Comparison of ENCODE assay signal across 14 cellular contexts in genomic region chr15:85354432-85354831, GRCh38. TPM values are rescaled to one million over a fixed set of nuclear protein-coding genes. Genes with fewer than 3 reads are reported as not detected.
A peak's percentile ranks its signal among the peaks of the same experiment; 100 is the strongest.
DNase-seq lines count a peak whose midpoint lies in the region; ATAC-seq and TF ChIP-seq lines count a peak whose summit lies in the region.
"Had no signal": no experiment of that assay in that cellular context is flagged by ENCODE, and none has a peak within 500 bp of the region (broad histone marks: within the 10 kb centered on the region; RNA-seq: fewer than 3 reads in every experiment).

No MANE protein-coding gene starts in this region.

- H3K4me1 ChIP-seq in mesendoderm (ENCODE audit: control insufficient read depth, low read depth, low read length) = peaks cover 3% of the 10 kb centered on the region
- H3K4me1 ChIP-seq in Caco-2 = no peaks in the 10 kb centered on the region
- H3K4me1 ChIP-seq: neural progenitor cell had no signal

- no peak overlapping the region for H2BK5ac ChIP-seq in mesendoderm (ENCODE audit: low read length)

- no peak overlapping the region for H3K27ac ChIP-seq in mesendoderm (ENCODE audit: low read depth, low read length)
- H3K27ac ChIP-seq: neural progenitor cell had no signal

- H3K9ac ChIP-seq in mesendoderm (ENCODE audit: low read length) = no peak overlapping the region
- H3K9ac ChIP-seq: neural progenitor cell had no signal

- BruUV-seq in Caco-2 (replicated peaks; lab: Mats Ljungman, UMichigan) = no TSS peak

- ATAC-seq in GM21723 (IDR thresholded peaks at IDR 0.05; ENCODE audit: unreplicated experiment) = no peak
- ATAC-seq in activated naive CD8-positive, alpha-beta T cell treated with anti-CD3 and anti-CD28 coated beads, Interleukin-2, amount 50 U/mL, for 24 hours = no peak
- ATAC-seq: activated T-helper 17 cell treated with anti-CD3 and anti-CD28 coated beads, Interleukin-2, amount 50 U/mL, for 72 hours had no signal

- H3K79me2 ChIP-seq in mesendoderm (ENCODE audit: control insufficient read depth, insufficient read depth, low read length) = no peaks in the 10 kb centered on the region

- no CpG with 5 or more reads among the region's 4 CpGs for WGBS in mesendoderm (ENCODE audit: extremely low coverage, insufficient coverage, low lambda C conversion rate)

- DNase-seq in AG08396 (ENCODE audit: low spot score) (peak; percentile 13), LHCN-M2 (ENCODE audit: low read depth) (peak; percentile 82), cardiac fibroblast (ENCODE audit: low read depth in 2 of 2) (peak; percentile 26 to 58), mesendoderm (peak; percentile 79), Caco-2 (no peak), NCI-H2171 (lab: John Stamatoyannopoulos, UW) (no peak)
- no peak for DNase-seq in activated naive CD8-positive, alpha-beta T cell treated with anti-CD3 and anti-CD28 coated beads, Interleukin-2, amount 50 U/mL, for 24 hours
- DNase-seq: esophagus squamous epithelium, immature natural killer cell, NCI-H146 had no signal

- H2AK5ac ChIP-seq in mesendoderm (ENCODE audit: low read length) = no peak overlapping the region

- H2BK15ac ChIP-seq in mesendoderm (replicated peaks; ENCODE audit: low read depth) = no peak overlapping the region

- no peak overlapping the region for H4K8ac ChIP-seq in mesendoderm (ENCODE audit: low read depth, low read length)

- no peaks in the 10 kb centered on the region for H3K4me1 Mint-ChIP-seq in Caco-2 (ENCODE audit: low read depth, unreplicated experiment)
- peaks cover 14% of the 10 kb centered on the region for H3K4me1 Mint-ChIP-seq in activated naive CD8-positive, alpha-beta T cell treated with anti-CD3 and anti-CD28 coated beads, Interleukin-2, amount 50 U/mL, for 24 hours
- H3K4me1 Mint-ChIP-seq: immature natural killer cell had no signal

- peak overlapping the region; percentile 37 for H3K4ac ChIP-seq in mesendoderm (ENCODE audit: low read depth, low read length)

- intact Hi-C loops in Caco-2 (cut with micrococcal nuclease; ENCODE audit: unreplicated experiment) = no loop called here

- no peaks in the 10 kb centered on the region for H3K27me3 ChIP-seq in mesendoderm (ENCODE audit: insufficient read depth, low read length, poor library complexity)
- no peaks in the 10 kb centered on the region for H3K27me3 ChIP-seq in Caco-2 (replicated peaks; ENCODE audit: control insufficient read depth, insufficient read depth, low read length)
- H3K27me3 ChIP-seq: esophagus squamous epithelium, neural progenitor cell had no signal

- no peak overlapping the region for H3K4me3 Mint-ChIP-seq in Caco-2 (ENCODE audit: unreplicated experiment)
- H3K4me3 Mint-ChIP-seq in activated naive CD8-positive, alpha-beta T cell treated with anti-CD3 and anti-CD28 coated beads, Interleukin-2, amount 50 U/mL, for 24 hours = no peak overlapping the region
- H3K4me3 Mint-ChIP-seq: activated T-helper 17 cell treated with anti-CD3 and anti-CD28 coated beads, Interleukin-2, amount 50 U/mL, for 72 hours; CD14-positive monocyte; immature natural killer cell; neural progenitor cell had no signal

- no peaks in the 10 kb centered on the region; the same call in 1 of the 2 replicates for H3K9me3 ChIP-seq in Caco-2
- H3K9me3 ChIP-seq: esophagus squamous epithelium had no signal

- no peaks in the 10 kb centered on the region for H3K79me1 ChIP-seq in mesendoderm (ENCODE audit: low read length)

- H2BK120ac ChIP-seq in mesendoderm (ENCODE audit: low read depth, low read length) = no peak overlapping the region

- H3K56ac ChIP-seq in mesendoderm (ENCODE audit: low read length) = no peak overlapping the region

- no peaks in the 10 kb centered on the region for H3K27me3 Mint-ChIP-seq in Caco-2 (ENCODE audit: insufficient read depth, unreplicated experiment)
- H3K27me3 Mint-ChIP-seq in activated naive CD8-positive, alpha-beta T cell treated with anti-CD3 and anti-CD28 coated beads, Interleukin-2, amount 50 U/mL, for 24 hours = no peaks in the 10 kb centered on the region
- H3K27me3 Mint-ChIP-seq: activated T-helper 17 cell treated with anti-CD3 and anti-CD28 coated beads, Interleukin-2, amount 50 U/mL, for 72 hours had no signal

- TF ChIP-seq CTCF in cardiac fibroblast (IDR thresholded peaks at IDR 0.05; ENCODE audit: low read depth, low read length) (no peak), Caco-2 (IDR thresholded peaks at IDR 0.05; ENCODE audit: insufficient read depth in 1 of 2, low read depth in 1 of 2, low read length in 1 of 2, severe bottlenecking in 1 of 2, unreplicated experiment in 1 of 2) (no peak)

- H3K4me3 ChIP-seq in cardiac fibroblast (replicated peaks in 1 of 2; ENCODE audit: low read depth in 2 of 2, low read length in 2 of 2) (no peak overlapping the region), mesendoderm (ENCODE audit: low read length) (no peak overlapping the region), Caco-2 (ENCODE audit: low read depth, low read length) (no peak overlapping the region)
- H3K4me3 ChIP-seq: esophagus squamous epithelium, neural progenitor cell had no signal

- H3K36me3 ChIP-seq in mesendoderm (ENCODE audit: control insufficient read depth, insufficient read depth, low read length) (no peaks in the 10 kb centered on the region), Caco-2 (ENCODE audit: control insufficient read depth, insufficient read depth, low read length) (no peaks in the 10 kb centered on the region)
- H3K36me3 ChIP-seq: esophagus squamous epithelium, neural progenitor cell had no signal

- no peak overlapping the region for H3K4me2 ChIP-seq in mesendoderm (ENCODE audit: low read length)
- H3K4me2 ChIP-seq: neural progenitor cell had no signal

- H3K18ac ChIP-seq in mesendoderm (ENCODE audit: low read length) = no peak overlapping the region

- POLR2A ChIA-PET in Caco-2 (lab: Charles Lee) = no interaction called here

- no peak overlapping the region for H3K27ac Mint-ChIP-seq in Caco-2 (ENCODE audit: unreplicated experiment)
- no peak overlapping the region for H3K27ac Mint-ChIP-seq in activated naive CD8-positive, alpha-beta T cell treated with anti-CD3 and anti-CD28 coated beads, Interleukin-2, amount 50 U/mL, for 24 hours
- H3K27ac Mint-ChIP-seq: activated T-helper 17 cell treated with anti-CD3 and anti-CD28 coated beads, Interleukin-2, amount 50 U/mL, for 72 hours; CD14-positive monocyte; immature natural killer cell; neural progenitor cell had no signal

- H3K23ac ChIP-seq in mesendoderm (ENCODE audit: low read length) = no peak overlapping the region

- no peak overlapping the region for H4K5ac ChIP-seq in mesendoderm (ENCODE audit: low read length)

- no peaks in the 10 kb centered on the region for H3K9me3 Mint-ChIP-seq in Caco-2 (ENCODE audit: unreplicated experiment)
- no peaks in the 10 kb centered on the region for H3K9me3 Mint-ChIP-seq in activated naive CD8-positive, alpha-beta T cell treated with anti-CD3 and anti-CD28 coated beads, Interleukin-2, amount 50 U/mL, for 24 hours
- H3K9me3 Mint-ChIP-seq: activated T-helper 17 cell treated with anti-CD3 and anti-CD28 coated beads, Interleukin-2, amount 50 U/mL, for 72 hours; immature natural killer cell; neural progenitor cell had no signal

- H3K36me3 Mint-ChIP-seq in Caco-2 (ENCODE audit: insufficient read depth, unreplicated experiment) = no peaks in the 10 kb centered on the region
- H3K36me3 Mint-ChIP-seq in activated naive CD8-positive, alpha-beta T cell treated with anti-CD3 and anti-CD28 coated beads, Interleukin-2, amount 50 U/mL, for 24 hours (ENCODE audit: low read depth) = no peaks in the 10 kb centered on the region
- H3K36me3 Mint-ChIP-seq: CD14-positive monocyte, immature natural killer cell, neural progenitor cell had no signal

- CTCF ChIA-PET in Caco-2 (lab: Charles Lee) = no interaction called here

RNA-seq across cellular contexts. Expression of gene AKAP13, which starts 26.0 kb away (rescaled TPM):
- total RNA-seq in LHCN-M2 (2014; rRNA removed) = 35.4 and 55.3 TPM in 2 replicates
- 15.8 TPM for polyA plus RNA-seq in LHCN-M2 (2012)
- polyA plus RNA-seq in mesendoderm (2013, experiment 1 of 2) = 23.0 TPM
- 24.9 TPM for polyA plus RNA-seq in mesendoderm (2013, experiment 2 of 2)
- 48.3 and 49.6 TPM in 2 replicates for total RNA-seq in Caco-2 (2022)

Comparison
In these comparisons a context has a peak if more than half of its experiments do, and no peak if none do; other contexts are left out.
1. DNase-seq: peak in AG08396 (single experiment), LHCN-M2 (single experiment), cardiac fibroblast (2 of 2) and mesendoderm (single experiment); none in Caco-2 (0 of 2), NCI-H2171 (single experiment) and activated naive CD8-positive, alpha-beta T cell treated with anti-CD3 and anti-CD28 coated beads, Interleukin-2, amount 50 U/mL, for 24 hours (single experiment).